ENCODE assay signal across 30 cellular contexts in genomic region chrX:2541603-2542002, GRCh38.
"Had no signal": no experiment of that assay in that cellular context is flagged by ENCODE, and none has a peak within 500 bp of the region (broad histone marks: within the 10 kb centered on the region; RNA-seq: fewer than 3 reads in every experiment).

No MANE protein-coding gene starts in this region.

- H3K9me3 ChIP-seq: colonic mucosa, esophagus squamous epithelium, gastrocnemius medialis, lower lobe of right lung had no signal

- FAIRE-seq: endometrium, kidney had no signal

- H3K4me1 Mint-ChIP-seq: endodermal cell; immature natural killer cell; memory B cell; naive thymus-derived CD4-positive, alpha-beta T cell; natural killer cell had no signal

- H2AFZ ChIP-seq: hepatocyte had no signal

- H3K4me2 ChIP-seq: hepatocyte had no signal

- H3K4me1 ChIP-seq: colonic mucosa, gastrocnemius medialis, lower lobe of right lung had no signal

- H3K4me3 Mint-ChIP-seq: dendritic cell treated with granulocyte-macrophage colony-stimulating factor and Interleukin-4, amounts not matched to agents 40 ng/mL and 50 ng/mL, for 4 days; effector memory CD8-positive, alpha-beta T cell; endodermal cell; immature natural killer cell; memory B cell; naive thymus-derived CD4-positive, alpha-beta T cell; natural killer cell had no signal

- DNase-seq: colonic mucosa; cortex of kidney; effector CD8-positive, alpha-beta T cell; effector memory CD8-positive, alpha-beta T cell; endodermal cell; erythroblast; esophagus squamous epithelium; foreskin fibroblast; foreskin melanocyte; gastrocnemius medialis; heart left ventricle; hypothalamus; immature natural killer cell; islet precursor cell; kidney; kidney glomerular epithelial cell; left colon; left ventricle myocardium inferior; lower lobe of right lung; mesendoderm; midbrain; naive thymus-derived CD4-positive, alpha-beta T cell; natural killer cell had no signal

- H3K27ac ChIP-seq: colonic mucosa, epithelial cell of prostate, esophagus squamous epithelium, gastrocnemius medialis, heart left ventricle, hepatocyte, left ventricle myocardium inferior, lower lobe of right lung had no signal

- ATAC-seq: effector memory CD8-positive, alpha-beta T cell; esophagus mucosa; gastrocnemius medialis; heart left ventricle; left colon; left lobe of liver; lower lobe of right lung; naive thymus-derived CD4-positive, alpha-beta T cell; natural killer cell had no signal

- H3K36me3 ChIP-seq: colonic mucosa, esophagus squamous epithelium, gastrocnemius medialis, heart left ventricle, left ventricle myocardium inferior, lower lobe of right lung had no signal

- H3K27me3 ChIP-seq: colonic mucosa, esophagus squamous epithelium, hepatocyte had no signal

- H3K79me2 ChIP-seq: hepatocyte had no signal

- H3K9me3 Mint-ChIP-seq: effector memory CD8-positive, alpha-beta T cell; natural killer cell had no signal

- H3K4me3 ChIP-seq: colonic mucosa, esophagus squamous epithelium, gastrocnemius medialis, heart left ventricle, hepatocyte, left ventricle myocardium inferior, lower lobe of right lung had no signal

- H3K27ac Mint-ChIP-seq: dendritic cell treated with granulocyte-macrophage colony-stimulating factor and Interleukin-4, amounts not matched to agents 40 ng/mL and 50 ng/mL, for 4 days; effector memory CD8-positive, alpha-beta T cell; endodermal cell; immature natural killer cell; memory B cell; naive thymus-derived CD4-positive, alpha-beta T cell; natural killer cell had no signal

- H3K36me3 Mint-ChIP-seq: immature natural killer cell, memory B cell, natural killer cell had no signal
